ENCODE assay signal across 8 cellular contexts in the genomic region with DNA sequence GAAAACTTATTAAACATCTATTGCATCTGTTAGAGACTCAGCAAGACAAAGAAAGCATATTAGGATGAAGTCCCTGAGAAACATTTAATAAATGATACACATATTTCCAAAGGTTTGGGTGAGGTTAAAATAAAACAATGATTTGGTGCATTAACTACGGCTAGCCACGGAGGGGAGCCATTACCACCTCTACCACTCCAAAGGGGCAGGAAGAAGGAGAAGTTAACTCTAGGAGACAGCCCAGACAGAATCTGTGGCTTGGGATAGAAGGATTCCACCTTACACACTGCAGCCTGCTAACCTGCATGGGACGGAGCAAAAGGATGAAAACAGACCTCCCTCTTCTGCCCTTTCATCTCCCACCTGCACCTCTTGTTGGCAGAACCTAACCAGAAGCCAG.
DNase-seq lines count a peak whose midpoint lies in the region; ATAC-seq and TF ChIP-seq lines count a peak whose summit lies in the region.

No MANE protein-coding gene starts in this region.

- H3K36me3 ChIP-seq in left ventricle myocardium inferior (no peaks in the 10 kb centered on the region), sigmoid colon (no peaks in the 10 kb centered on the region)

- no peak for TF ChIP-seq EP300 in sigmoid colon (IDR thresholded peaks at IDR 0.05)

- peak; percentile 66 for TF ChIP-seq CTCF in left ventricle myocardium inferior (IDR thresholded peaks at IDR 0.05; ENCODE audit: borderline replicate concordance)
- TF ChIP-seq CTCF in sigmoid colon (IDR thresholded peaks at IDR 0.05) = peak; percentile 14 to 56 (median 40)

- DNase-seq in COLO829 (ENCODE audit: low spot score) (peak; percentile 54), GM19240 (ENCODE audit: insufficient read length, low spot score) (peak; percentile 11), LHCN-M2 (ENCODE audit: low read depth) (peak; percentile 53), left ventricle myocardium inferior (no peak), sigmoid colon (no peak), NCI-H187 treated with DMSO at 0.1 percent for 48 hours (lab: John Stamatoyannopoulos, UW) (no peak), NCI-H1436 (lab: John Stamatoyannopoulos, UW) (no peak)

- peak; percentile 45 for ATAC-seq in activated T-helper 17 cell treated with anti-CD3 and anti-CD28 coated beads, Interleukin-2, amount 50 U/mL, for 72 hours (replicated peaks)

- no peak overlapping the region for H3K27ac Mint-ChIP-seq in activated T-helper 17 cell treated with anti-CD3 and anti-CD28 coated beads, Interleukin-2, amount 50 U/mL, for 72 hours

- H3K27me3 ChIP-seq in left ventricle myocardium inferior (ENCODE audit: low read depth) (no peaks in the 10 kb centered on the region), sigmoid colon (no peaks in the 10 kb centered on the region)

- no peak overlapping the region for H3K4me3 Mint-ChIP-seq in activated T-helper 17 cell treated with anti-CD3 and anti-CD28 coated beads, Interleukin-2, amount 50 U/mL, for 72 hours

- H3K27ac ChIP-seq in left ventricle myocardium inferior (replicated peaks) (peak overlapping the region; percentile 37), sigmoid colon (peak overlapping the region in 1 of 4 donors; percentile 48)

- H3K4me1 Mint-ChIP-seq in activated T-helper 17 cell treated with anti-CD3 and anti-CD28 coated beads, Interleukin-2, amount 50 U/mL, for 72 hours = peaks cover 8% of the 10 kb centered on the region

- no peaks in the 10 kb centered on the region for H3K36me3 Mint-ChIP-seq in activated T-helper 17 cell treated with anti-CD3 and anti-CD28 coated beads, Interleukin-2, amount 50 U/mL, for 72 hours (ENCODE audit: low read depth)

- H3K27me3 Mint-ChIP-seq in activated T-helper 17 cell treated with anti-CD3 and anti-CD28 coated beads, Interleukin-2, amount 50 U/mL, for 72 hours = no peaks in the 10 kb centered on the region

- intact Hi-C loops in left ventricle myocardium inferior (cut with micrococcal nuclease) (loop anchor here (5.0 kb wide), 1 partner anchor 219 kb away; no protein-coding TSS in a partner anchor), sigmoid colon (cut with DNase I) (loop anchor here (2.0 to 5.0 kb wide), 2 partner anchors 159 to 218 kb away; no protein-coding TSS in a partner anchor)

- H3K9me3 ChIP-seq in left ventricle myocardium inferior (replicated peaks) (no peaks in the 10 kb centered on the region), sigmoid colon (no peaks in the 10 kb centered on the region)

- WGBS in sigmoid colon, 2 donors = 16 to 19% methylated on average over 3 of the region's 3 CpGs

- H3K9me3 Mint-ChIP-seq in activated T-helper 17 cell treated with anti-CD3 and anti-CD28 coated beads, Interleukin-2, amount 50 U/mL, for 72 hours = no peaks in the 10 kb centered on the region

- H3K4me3 ChIP-seq in left ventricle myocardium inferior (no peak overlapping the region), sigmoid colon (no peak overlapping the region)

- H3K4me1 ChIP-seq in left ventricle myocardium inferior = peaks cover 20% of the 10 kb centered on the region
- H3K4me1 ChIP-seq in sigmoid colon = peaks cover 0 to 46% (median 20%) of the 10 kb centered on the region in 4 donors

- no peak for TF ChIP-seq POLR2A in sigmoid colon (IDR thresholded peaks at IDR 0.05)

Comparison
In these comparisons a context has a peak if more than half of its experiments do, and no peak if none do; other contexts are left out.
1. DNase-seq: peak in COLO829 (single experiment), GM19240 (single experiment) and LHCN-M2 (single experiment); none in left ventricle myocardium inferior (single experiment), sigmoid colon (single experiment), NCI-H187 treated with DMSO at 0.1 percent for 48 hours (single experiment) and NCI-H1436 (single experiment).